Comparison of ENCODE assay signal across 10 cellular contexts in genomic region chr10:10883737-10884136, GRCh38.
"Had no signal": no experiment of that assay in that cellular context is flagged by ENCODE, and none has a peak within 500 bp of the region (broad histone marks: within the 10 kb centered on the region; RNA-seq: fewer than 3 reads in every experiment).

No MANE protein-coding gene starts in this region.

- H3K9me3 Mint-ChIP-seq: GM23338, HFFc6 had no signal

- H3K4me1 Mint-ChIP-seq: GM23338, H9 had no signal

- H3K4me3 Mint-ChIP-seq: GM23338, H9, HFFc6 had no signal

- H3K4me1 ChIP-seq: HAP-1 had no signal

- FAIRE-seq: H1, H54 had no signal

- H3K27ac Mint-ChIP-seq: GM23338, H9, HFFc6 had no signal

- H3K27ac ChIP-seq: GM23248 had no signal

- DNase-seq: GM23248, GOT3, H7, H9, HCEC 1CT, HFFc6 had no signal

- H3K9me3 ChIP-seq: HAP-1 had no signal

- H3K4me3 ChIP-seq: GM23248, GM23338, HAP-1 had no signal

- H3K36me3 ChIP-seq: HAP-1 had no signal
